In genomic region chr2:23630111-23630480, GRCh38 we compare ENCODE assay signal across 22 cellular contexts.
"Had no signal": no experiment of that assay in that cellular context is flagged by ENCODE, and none has a peak within 500 bp of the region (broad histone marks: within the 10 kb centered on the region; RNA-seq: fewer than 3 reads in every experiment).

No MANE protein-coding gene starts in this region.

- H3K27ac ChIP-seq: breast epithelium, left ventricle myocardium inferior, pancreas, psoas muscle, right atrium auricular region, suprapubic skin, tibial artery, WERI-Rb-1 had no signal

- H3K27me3 ChIP-seq: breast epithelium, pancreas, right atrium auricular region, suprapubic skin, tibial artery had no signal

- ATAC-seq: activated CD4-positive, CD25-positive, alpha-beta regulatory T cell treated with anti-CD3 and anti-CD28 coated beads, Interleukin-2, amount 50 U/mL, for 24 hours; activated naive CD8-positive, alpha-beta T cell treated with anti-CD3 and anti-CD28 coated beads, Interleukin-2, amount 50 U/mL, for 24 hours; pancreas had no signal

- H3K4me3 ChIP-seq: breast epithelium, left ventricle myocardium inferior, pancreas, psoas muscle, right atrium auricular region, smooth muscle cell, suprapubic skin, tibial artery had no signal

- H3K4me2 ChIP-seq: SK-N-SH, smooth muscle cell had no signal

- H3K4me1 ChIP-seq: breast epithelium, left ventricle myocardium inferior, pancreas, psoas muscle, right atrium auricular region, suprapubic skin, tibial artery had no signal

- H3K9ac ChIP-seq: SK-N-SH had no signal

- H3K36me3 ChIP-seq: breast epithelium, left ventricle myocardium inferior, pancreas, right atrium auricular region, suprapubic skin, WERI-Rb-1 had no signal

- H3K9me3 ChIP-seq: breast epithelium, left ventricle myocardium inferior, pancreas, psoas muscle, right atrium auricular region, SK-N-SH, suprapubic skin, tibial artery had no signal

- DNase-seq: activated CD4-positive, alpha-beta memory T cell treated with anti-CD3 and anti-CD28 coated beads, Interleukin-2, amount 10 ng/mL, durations not matched to agents 7 days and 5 days; activated CD4-positive, alpha-beta T cell treated with anti-CD3 and anti-CD28 coated beads, Interleukin-2, amount 10 ng/mL, durations not matched to agents 24 days and 14 days; activated CD8-positive, alpha-beta memory T cell treated with anti-CD3 and anti-CD28 coated beads, Interleukin-2, amount 50 U/mL, for 48 hours; activated naive CD8-positive, alpha-beta T cell treated with anti-CD3 and anti-CD28 coated beads, Interleukin-2, amount 50 U/mL, for 24 hours; activated T-cell treated with anti-CD3 and anti-CD28 coated beads, Interleukin-2, amount 50 U/mL, for 24 hours; amygdala; effector CD8-positive, alpha-beta T cell; left ventricle myocardium inferior; naive B cell; stimulated activated naive CD4-positive, alpha-beta T cell; SW 1271; T1000; tibial artery; WERI-Rb-1 had no signal
